In genomic region chr3:42012378-42012934, GRCh38 we compare ENCODE assay signal across 8 cellular contexts. TPM values are rescaled to one million over a fixed set of nuclear protein-coding genes. Genes with fewer than 3 reads are reported as not detected.
DNase-seq lines count a peak whose midpoint lies in the region; ATAC-seq and TF ChIP-seq lines count a peak whose summit lies in the region.

No MANE protein-coding gene starts in this region.

- intact Hi-C loops in activated CD4-positive, alpha-beta memory T cell treated with anti-CD3 and anti-CD28 coated beads for 36 hours (cut with micrococcal nuclease) = loop anchor here (2.0 to 10.0 kb wide), 5 partner anchors 80 to 1704 kb away; partner anchors contain the start of genes EIF1B and RPL14

- no peak overlapping the region for H3K23ac ChIP-seq in mesenchymal stem cell (ENCODE audit: low read length in 2 of 2)

- H3K36me3 ChIP-seq in mesenchymal stem cell (ENCODE audit: control insufficient read depth in 1 of 2, insufficient read depth in 2 of 2, low read depth in 1 of 2, low read length in 2 of 2) = no peaks in the 10 kb centered on the region

- TF ChIP-seq CTCF in 22Rv1 (IDR thresholded peaks at IDR 0.05) (no peak), omental fat pad (IDR thresholded peaks at IDR 0.05) (no peak)

- no peaks in the 10 kb centered on the region for H3K9me3 ChIP-seq in mesenchymal stem cell (ENCODE audit: control insufficient read depth, low read length)

- H2BK15ac ChIP-seq in mesenchymal stem cell (ENCODE audit: low read depth, poor library complexity, severe bottlenecking) = no peak overlapping the region

- peak overlapping the region; percentile 82 for H3K4me3 Mint-ChIP-seq in activated CD4-positive, alpha-beta memory T cell treated with anti-CD3 and anti-CD28 coated beads for 36 hours

- no peak overlapping the region for H2BK12ac ChIP-seq in mesenchymal stem cell (ENCODE audit: low read length in 2 of 2)

- peaks cover 43% of the 10 kb centered on the region for H3K4me1 Mint-ChIP-seq in activated CD4-positive, alpha-beta memory T cell treated with anti-CD3 and anti-CD28 coated beads for 36 hours (ENCODE audit: low read depth)

- H3K4me1 ChIP-seq in mesenchymal stem cell (ENCODE audit: control insufficient read depth, insufficient read depth, low read depth, low read length) = peaks cover 9% of the 10 kb centered on the region

- H2AFZ ChIP-seq in mesenchymal stem cell (ENCODE audit: low read depth, low read length) = no peak overlapping the region

- no peak overlapping the region for H2BK120ac ChIP-seq in mesenchymal stem cell (ENCODE audit: low read depth, low read length)

- H3K27ac Mint-ChIP-seq in activated CD4-positive, alpha-beta memory T cell treated with anti-CD3 and anti-CD28 coated beads for 36 hours = peak overlapping the region; percentile 90

- 98% methylated on average over 2 of the region's 2 CpGs for WGBS in mesenchymal stem cell

- H3K4me2 ChIP-seq in mesenchymal stem cell (ENCODE audit: low read length, poor library complexity, severe bottlenecking) = no peak overlapping the region

- no peaks in the 10 kb centered on the region for H3K27me3 ChIP-seq in mesenchymal stem cell (ENCODE audit: control insufficient read depth in 1 of 2, insufficient read depth in 1 of 2, low read length in 2 of 2)

- no peak overlapping the region for H3K14ac ChIP-seq in mesenchymal stem cell (ENCODE audit: low read length in 2 of 2)

- H3K4me3 ChIP-seq in mesenchymal stem cell (ENCODE audit: insufficient read depth in 1 of 2, low read depth in 1 of 2, low read length in 2 of 2) = peak overlapping the region in 1 of 2 experiments; percentile 82

- no peak overlapping the region for H3K18ac ChIP-seq in mesenchymal stem cell (ENCODE audit: low read depth in 1 of 2, low read length in 2 of 2)

- H3K9ac ChIP-seq in mesenchymal stem cell (ENCODE audit: low read length) = peak overlapping the region; percentile 93

- no peak overlapping the region for H2BK5ac ChIP-seq in mesenchymal stem cell (ENCODE audit: low read depth, low read length, poor library complexity, severe bottlenecking)

- no peak overlapping the region for H2AK5ac ChIP-seq in mesenchymal stem cell (ENCODE audit: low read length, severe bottlenecking)

- no peak overlapping the region for H3K4ac ChIP-seq in mesenchymal stem cell (ENCODE audit: low read depth in 1 of 2, low read length in 2 of 2)

- peaks cover 5% of the 10 kb centered on the region for H3K36me3 Mint-ChIP-seq in activated CD4-positive, alpha-beta memory T cell treated with anti-CD3 and anti-CD28 coated beads for 36 hours

- H3K27me3 Mint-ChIP-seq in activated CD4-positive, alpha-beta memory T cell treated with anti-CD3 and anti-CD28 coated beads for 36 hours = no peaks in the 10 kb centered on the region

- no peak overlapping the region for H4K8ac ChIP-seq in mesenchymal stem cell (ENCODE audit: low read length)

- no peaks in the 10 kb centered on the region for H3K9me3 Mint-ChIP-seq in activated CD4-positive, alpha-beta memory T cell treated with anti-CD3 and anti-CD28 coated beads for 36 hours

- POLR2A ChIA-PET in activated CD4-positive, alpha-beta memory T cell treated with anti-CD3 and anti-CD28 coated beads for 36 hours (lab: Charles Lee) = interaction anchor here (0.5 to 1.2 kb wide), 3 partner anchors 13 to 69 kb away, joined by 4 to 7 read pairs (median 5); partner anchors contain the start of gene ULK4

- H4K91ac ChIP-seq in mesenchymal stem cell (ENCODE audit: low read length) = no peak overlapping the region

- peak overlapping the region; percentile 63 for H3K27ac ChIP-seq in 22Rv1
- no peak overlapping the region for H3K27ac ChIP-seq in mesenchymal stem cell (ENCODE audit: low read length, poor library complexity, severe bottlenecking)

- DNase-seq in activated CD4-positive, alpha-beta memory T cell treated with anti-CD3 and anti-CD28 coated beads for 36 hours = peak; percentile 14
- DNase-seq in mesenchymal stem cell (no peak), GM19238 (ENCODE audit: insufficient read length, low spot score) (no peak), omental fat pad (ENCODE audit: low spot score) (no peak)

- H3K79me1 ChIP-seq in mesenchymal stem cell (replicated peaks; ENCODE audit: low read length, poor library complexity, severe bottlenecking) = peaks cover 6% of the 10 kb centered on the region

- CTCF ChIA-PET in activated CD4-positive, alpha-beta memory T cell treated with anti-CD3 and anti-CD28 coated beads for 36 hours (lab: Charles Lee) = interaction anchor here (1.4 to 1.8 kb wide), 2 partner anchors 87 to 88 kb away, joined by 5 to 13 read pairs; no protein-coding TSS in a partner anchor

- ATAC-seq in GM18873 (IDR thresholded peaks at IDR 0.05; ENCODE audit: low FRiP score, unreplicated experiment) (peak; percentile 27), HG03066 (IDR thresholded peaks at IDR 0.05; ENCODE audit: low read depth, unreplicated experiment) (peak; percentile 29), esophagus mucosa (no peak), omental fat pad (ENCODE audit: low FRiP score) (no peak)

RNA-seq across cellular contexts. Expression of gene ULK4, which starts 50.6 kb away (rescaled TPM):
- 10 to 100 TPM in 1 of 2 experiments, 1 to 10 TPM in 1; 9.5 to 10.8 TPM for total RNA-seq in activated CD4-positive, alpha-beta memory T cell treated with anti-CD3 and anti-CD28 coated beads for 36 hours
- 1.8 TPM for polyA plus RNA-seq in mesenchymal stem cell (2013, experiment 1 of 2)
- polyA plus RNA-seq in mesenchymal stem cell (2013, experiment 2 of 2) = 2.2 TPM
- total RNA-seq in esophagus mucosa (6.0 TPM), omental fat pad (10 to 100 TPM; 15.8 to 20.6 (median 16.3) TPM)

Comparison
In these comparisons a context has a peak if more than half of its experiments do, and no peak if none do; other contexts are left out.
1. ATAC-seq: peak in GM18873 (single experiment) and HG03066 (single experiment); none in esophagus mucosa (single experiment) and omental fat pad (single experiment).